In the genomic region with DNA sequence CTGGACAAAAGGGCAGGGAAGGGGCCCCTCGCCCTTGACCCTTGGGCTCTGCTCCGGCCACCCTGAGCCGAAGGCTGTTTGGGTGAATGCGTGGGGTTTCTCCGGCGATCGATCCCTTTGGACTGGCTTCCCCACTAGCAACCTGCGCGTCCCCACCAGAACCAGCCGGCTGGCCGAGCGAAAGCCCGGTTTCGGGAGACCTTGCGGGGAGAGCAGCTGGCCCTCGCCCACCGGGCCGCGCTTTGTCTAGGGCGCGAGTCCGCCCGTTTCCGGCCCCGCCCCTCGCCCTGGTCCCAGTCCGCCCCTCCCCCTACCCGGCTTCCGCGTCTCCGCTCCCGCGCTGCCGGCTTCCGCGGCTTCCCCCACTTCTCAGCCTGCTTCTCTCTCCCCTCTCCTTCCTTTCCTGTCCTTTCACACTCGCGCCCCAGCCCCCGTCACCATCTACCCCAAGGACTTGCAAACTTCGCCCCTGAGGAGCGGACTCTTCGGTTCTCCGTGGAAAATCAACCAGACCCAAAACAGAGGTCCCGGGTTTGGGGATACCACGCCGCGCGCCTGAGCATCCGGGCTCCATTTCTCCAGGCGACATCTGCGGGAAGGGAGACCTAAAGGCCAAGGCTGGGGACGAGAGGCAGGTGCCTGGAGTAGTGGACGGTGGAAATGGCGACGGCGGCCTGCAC, we compare ENCODE assay signal across 9 cellular contexts. TPM values are rescaled to one million over a fixed set of nuclear protein-coding genes. Genes with fewer than 3 reads are reported as not detected.
DNase-seq lines count a peak whose midpoint lies in the region; ATAC-seq, FAIRE-seq and TF ChIP-seq lines count a peak whose summit lies in the region.
"Had no signal": no experiment of that assay in that cellular context is flagged by ENCODE, and none has a peak within 500 bp of the region (broad histone marks: within the 10 kb centered on the region; RNA-seq: fewer than 3 reads in every experiment).

No MANE protein-coding gene starts in this region.

- H3K27me3 ChIP-seq in HUES64 (ENCODE audit: insufficient read depth, low read length) = peaks cover 100% of the 10 kb centered on the region
- H3K27me3 ChIP-seq in keratinocyte (ENCODE audit: control insufficient read depth, extremely low read depth, insufficient read depth, low read length) = peaks cover 90% of the 10 kb centered on the region

- TF ChIP-seq CTCF in keratinocyte (optimal IDR thresholded peaks at IDR 0.05 in 1 of 3, IDR thresholded peaks at IDR 0.05 in 1 of 3, conservative IDR thresholded peaks at IDR 0.05 in 1 of 3; ENCODE audit: extremely low read depth in 1 of 3, insufficient read depth in 2 of 3, low read length in 3 of 3) = no peak
- no peak for TF ChIP-seq CTCF in foreskin fibroblast (IDR thresholded peaks at IDR 0.05; ENCODE audit: low read depth, low read length)

- H3K9me3 ChIP-seq in HUES64 (ENCODE audit: insufficient read depth, low read depth, low read length) (peaks cover 6% of the 10 kb centered on the region; the same call in 1 of the 2 replicates), keratinocyte (ENCODE audit: control insufficient read depth, low read depth, low read length) (no peaks in the 10 kb centered on the region)

- 0 out of 2 replicates have a peak, but pooled peaks cover 7% of the 10 kb centered on the region for H3K4me1 ChIP-seq in HUES64 (ENCODE audit: insufficient read depth, low read length)
- H3K4me1 ChIP-seq in keratinocyte (ENCODE audit: control insufficient read depth, extremely low read depth, insufficient read depth, low read length) = peaks cover 4% of the 10 kb centered on the region

- peak; percentile 15 for DNase-seq in CD1c-positive myeloid dendritic cell (ENCODE audit: extremely low spot score)
- no peak for DNase-seq in activated naive CD4-positive, alpha-beta T cell treated with anti-CD3 and anti-CD28 coated beads, Interleukin-2, amount 50 U/mL, for 72 hours (ENCODE audit: low spot score in 2 of 2)
- DNase-seq in keratinocyte (ENCODE audit: low read depth, low spot score) = no peak
- peak; percentile 34 to 38 for DNase-seq in stimulated activated CD4-positive, alpha-beta T cell treated with anti-CD3 and anti-CD28 coated beads, Interleukin-4, amount 100 ng/mL, for 48 hours (ENCODE audit: low read depth in 2 of 2)
- no peak for DNase-seq in LoVo (ENCODE audit: low spot score)
- no peak for DNase-seq in foreskin fibroblast

- H3K4me3 ChIP-seq in HUES64 (ENCODE audit: low read length) (peak overlapping the region; percentile 50), keratinocyte (ENCODE audit: control insufficient read depth in 2 of 3, extremely low read depth in 1 of 3, insufficient read depth in 2 of 3, low read depth in 1 of 3, low read length in 3 of 3) (peak overlapping the region in 2 of 3 experiments; percentile 20 to 33), foreskin fibroblast (ENCODE audit: low read depth in 1 of 2, low read length in 2 of 2) (peak overlapping the region in 1 of 2 donors; percentile 5)

- no peak overlapping the region for H3K27ac ChIP-seq in HUES64 (ENCODE audit: low read depth, low read length)
- H3K27ac ChIP-seq in keratinocyte (ENCODE audit: control insufficient read depth, insufficient read depth, low read length) = no peak overlapping the region

- peak overlapping the region; percentile 17 for H3K4me2 ChIP-seq in keratinocyte (ENCODE audit: control insufficient read depth, extremely low read depth, insufficient read depth, low read depth, low read length)

- dilution Hi-C loops in keratinocyte (cut with MboI; ENCODE audit: extremely low pct_ligation_motif_present, low sequenced_read_pairs) = no loop called here

- H3K9ac ChIP-seq in HUES64 (ENCODE audit: low read depth, low read length) (peak overlapping the region; percentile 39; the same call in 1 of the 2 replicates), keratinocyte (ENCODE audit: control insufficient read depth, extremely low read depth, insufficient read depth, low read length) (no peak overlapping the region)

- no peaks in the 10 kb centered on the region for H3K9me3 Mint-ChIP-seq in activated naive CD4-positive, alpha-beta T cell treated with anti-CD3 and anti-CD28 coated beads, Interleukin-2, amount 50 U/mL, for 72 hours

- H2AFZ ChIP-seq in keratinocyte (ENCODE audit: control insufficient read depth, low read length) = no peak overlapping the region

- H4K20me1 ChIP-seq in keratinocyte (ENCODE audit: control insufficient read depth, extremely low read depth, insufficient read depth, low read length) = peaks cover 9% of the 10 kb centered on the region

- no peaks in the 10 kb centered on the region for H3K79me2 ChIP-seq in keratinocyte (ENCODE audit: control insufficient read depth, insufficient read depth, low read length)

- no peaks in the 10 kb centered on the region for H3K9me1 ChIP-seq in keratinocyte (ENCODE audit: control insufficient read depth, extremely low read depth, insufficient read depth, low read length)

- H3K36me3 Mint-ChIP-seq in activated naive CD4-positive, alpha-beta T cell treated with anti-CD3 and anti-CD28 coated beads, Interleukin-2, amount 50 U/mL, for 72 hours = peaks cover 18 to 20% of the 10 kb centered on the region in 2 donors

- no peak for FAIRE-seq in keratinocyte (lab: Jason Lieb, UNC)
- FAIRE-seq: colon had no signal

- H3K27ac Mint-ChIP-seq in activated naive CD4-positive, alpha-beta T cell treated with anti-CD3 and anti-CD28 coated beads, Interleukin-2, amount 50 U/mL, for 72 hours = no peak overlapping the region

- H3K36me3 ChIP-seq in HUES64 (ENCODE audit: insufficient read depth, low read length) (no peaks in the 10 kb centered on the region), keratinocyte (ENCODE audit: control insufficient read depth in 2 of 2, extremely low read depth in 1 of 2, insufficient read depth in 2 of 2, low read length in 2 of 2) (no peaks in the 10 kb centered on the region)

- peak; percentile 61 to 89 for ATAC-seq in activated naive CD4-positive, alpha-beta T cell treated with anti-CD3 and anti-CD28 coated beads, Interleukin-2, amount 50 U/mL, for 72 hours
- no peak for ATAC-seq in HG03025 (IDR thresholded peaks at IDR 0.05; ENCODE audit: low FRiP score, unreplicated experiment)

- under 1% methylated on average over 56 of the region's 56 CpGs for WGBS in HUES64

RNA-seq across cellular contexts. Expression of gene VAX2, which starts 12.7 kb away (rescaled TPM):
- not detected for polyA plus RNA-seq in HUES64 (2013, experiment 1 of 2)
- polyA plus RNA-seq in HUES64 (2013, experiment 2 of 2) = not detected
- total RNA-seq in activated naive CD4-positive, alpha-beta T cell treated with anti-CD3 and anti-CD28 coated beads, Interleukin-2, amount 50 U/mL, for 72 hours = under 1 TPM in 1 of 2 donors, not detected in 1; 0.21 TPM
- polyA plus RNA-seq in keratinocyte = 0.04 to 0.22 TPM in 2 of 3 replicates, not detected in the other
- polyA plus RNA-seq in keratinocyte (2011; ENCODE audit: low read depth) = not detected
- polyA plus RNA-seq in keratinocyte (2011; cell fraction: cytosol; rRNA removed) = not detected in 2 replicates
- polyA plus RNA-seq in keratinocyte (2011; cell fraction: nucleus; rRNA removed) = not detected in 2 replicates
- 0.09 TPM in 1 of 2 replicates, not detected in the other for polyA plus RNA-seq in keratinocyte (2012; ENCODE audit: low replicate concordance)
- not detected in 3 replicates for polyA minus RNA-seq in keratinocyte
- polyA minus RNA-seq in keratinocyte (2011; cell fraction: cytosol; rRNA and poly(A)+ RNA removed) = not detected
- polyA minus RNA-seq in keratinocyte (2011; cell fraction: nucleus; rRNA and poly(A)+ RNA removed) = not detected in 2 replicates

RNA-seq across cellular contexts. Expression of gene ATP6V1B1, which starts 48.0 kb away (rescaled TPM):
- polyA plus RNA-seq in HUES64 (2013, experiment 1 of 2) = not detected
- 0.19 TPM for polyA plus RNA-seq in HUES64 (2013, experiment 2 of 2)
- under 1 TPM in 1 of 2 donors, not detected in 1; 0.11 TPM for total RNA-seq in activated naive CD4-positive, alpha-beta T cell treated with anti-CD3 and anti-CD28 coated beads, Interleukin-2, amount 50 U/mL, for 72 hours
- polyA plus RNA-seq in keratinocyte = 0.13 TPM in 1 of 3 replicates, not detected in the others
- 0.62 TPM for polyA plus RNA-seq in keratinocyte (2011; ENCODE audit: low read depth)
- polyA plus RNA-seq in keratinocyte (2011; cell fraction: cytosol; rRNA removed) = not detected in 2 replicates
- polyA plus RNA-seq in keratinocyte (2011; cell fraction: nucleus; rRNA removed) = 0.37 and 0.55 TPM in 2 replicates
- not detected in 2 replicates for polyA plus RNA-seq in keratinocyte (2012; ENCODE audit: low replicate concordance)
- not detected in 3 replicates for polyA minus RNA-seq in keratinocyte
- polyA minus RNA-seq in keratinocyte (2011; cell fraction: cytosol; rRNA and poly(A)+ RNA removed) = not detected
- polyA minus RNA-seq in keratinocyte (2011; cell fraction: nucleus; rRNA and poly(A)+ RNA removed) = not detected in 2 replicates

RNA-seq across cellular contexts. Expression of gene CD207, which starts 52.1 kb away (rescaled TPM):
- not detected for polyA plus RNA-seq in HUES64 (2013, experiment 1 of 2)
- polyA plus RNA-seq in HUES64 (2013, experiment 2 of 2) = not detected
- not detected for total RNA-seq in activated naive CD4-positive, alpha-beta T cell treated with anti-CD3 and anti-CD28 coated beads, Interleukin-2, amount 50 U/mL, for 72 hours
- polyA plus RNA-seq in keratinocyte = not detected in 3 replicates
- not detected for polyA plus RNA-seq in keratinocyte (2011; ENCODE audit: low read depth)
- polyA plus RNA-seq in keratinocyte (2011; cell fraction: cytosol; rRNA removed) = not detected in 2 replicates
- polyA plus RNA-seq in keratinocyte (2011; cell fraction: nucleus; rRNA removed) = not detected in 2 replicates
- not detected in 2 replicates for polyA plus RNA-seq in keratinocyte (2012; ENCODE audit: low replicate concordance)
- polyA minus RNA-seq in keratinocyte = not detected in 3 replicates
- polyA minus RNA-seq in keratinocyte (2011; cell fraction: cytosol; rRNA and poly(A)+ RNA removed) = not detected
- not detected in 2 replicates for polyA minus RNA-seq in keratinocyte (2011; cell fraction: nucleus; rRNA and poly(A)+ RNA removed)

Comparison
In these comparisons a context has a peak if more than half of its experiments do, and no peak if none do; other contexts are left out.
1. DNase-seq: peak in CD1c-positive myeloid dendritic cell (single experiment) and stimulated activated CD4-positive, alpha-beta T cell treated with anti-CD3 and anti-CD28 coated beads, Interleukin-4, amount 100 ng/mL, for 48 hours (2 of 2); none in activated naive CD4-positive, alpha-beta T cell treated with anti-CD3 and anti-CD28 coated beads, Interleukin-2, amount 50 U/mL, for 72 hours (0 of 2), keratinocyte (single experiment), LoVo (single experiment) and foreskin fibroblast (0 of 2).